ENCODE assay signal across 33 cellular contexts in the genomic region with DNA sequence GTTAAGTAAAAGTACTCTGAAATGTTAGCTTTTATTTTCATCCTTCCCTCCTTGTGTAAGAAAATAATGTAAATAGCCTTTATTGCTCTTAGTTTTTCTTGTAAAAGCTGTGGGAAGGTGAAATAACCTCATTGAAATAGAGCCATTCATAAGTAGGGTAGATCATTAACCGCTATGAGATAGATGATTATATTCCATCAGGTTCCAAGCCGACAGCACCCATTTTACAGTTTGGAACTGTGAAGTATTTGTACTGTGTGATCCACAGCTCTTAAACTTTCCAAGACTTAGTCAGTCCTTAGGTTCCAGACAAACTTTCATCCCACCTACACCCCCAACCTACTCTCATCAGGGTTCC.
"Had no signal": no experiment of that assay in that cellular context is flagged by ENCODE, and none has a peak within 500 bp of the region (broad histone marks: within the 10 kb centered on the region; RNA-seq: fewer than 3 reads in every experiment).

No MANE protein-coding gene starts in this region.

- H3K36me3 ChIP-seq: esophagus muscularis mucosa, gastrocnemius medialis, heart left ventricle, WERI-Rb-1 had no signal

- H3K27ac Mint-ChIP-seq: activated B cell treated with CpG ODN at 0.5 μM for 24 hours; activated CD8-positive, alpha-beta T cell treated with anti-CD3 and anti-CD28 coated beads for 36 hours; activated naive CD8-positive, alpha-beta T cell; activated T-helper 17 cell treated with anti-CD3 and anti-CD28 coated beads, Interleukin-2, amount 50 U/mL, for 72 hours; dendritic cell treated with granulocyte-macrophage colony-stimulating factor and Interleukin-4, amounts not matched to agents 40 ng/mL and 50 ng/mL, for 4 days; T-helper 17 cell; T-helper 2 cell treated with Interferon-gamma antibody and Interleukin-4, amounts not matched to agents 5 μg/mL and 100 μg/mL, for 36 hours had no signal

- H3K4me1 Mint-ChIP-seq: activated B cell treated with CpG ODN at 0.5 μM for 24 hours; activated T-helper 17 cell treated with anti-CD3 and anti-CD28 coated beads, Interleukin-2, amount 50 U/mL, for 72 hours; T-helper 17 cell had no signal

- H3K27ac ChIP-seq: body of pancreas, coronary artery, dorsolateral prefrontal cortex, esophagus muscularis mucosa, foreskin keratinocyte, gastrocnemius medialis, heart left ventricle, WERI-Rb-1 had no signal

- H3K9me3 Mint-ChIP-seq: activated T-cell treated with anti-CD3 and anti-CD28 coated beads, Interleukin-2, amount 50 U/mL, for 4 hours; dendritic cell treated with granulocyte-macrophage colony-stimulating factor and Interleukin-4, amounts not matched to agents 40 ng/mL and 50 ng/mL, for 4 days; T-helper 2 cell treated with Interferon-gamma antibody and Interleukin-4, amounts not matched to agents 5 μg/mL and 100 μg/mL, for 36 hours had no signal

- H3K9me3 ChIP-seq: body of pancreas, esophagus muscularis mucosa, gastrocnemius medialis, heart left ventricle had no signal

- H3K4me1 ChIP-seq: body of pancreas, gastrocnemius medialis, heart left ventricle had no signal

- H3K4me3 Mint-ChIP-seq: activated B cell treated with CpG ODN at 0.5 μM for 24 hours; activated CD8-positive, alpha-beta T cell treated with anti-CD3 and anti-CD28 coated beads for 36 hours; activated naive CD8-positive, alpha-beta T cell; activated T-cell treated with anti-CD3 and anti-CD28 coated beads, Interleukin-2, amount 50 U/mL, for 4 hours; activated T-helper 17 cell treated with anti-CD3 and anti-CD28 coated beads, Interleukin-2, amount 50 U/mL, for 72 hours; dendritic cell treated with granulocyte-macrophage colony-stimulating factor and Interleukin-4, amounts not matched to agents 40 ng/mL and 50 ng/mL, for 4 days; T-helper 17 cell; T-helper 2 cell treated with Interferon-gamma antibody and Interleukin-4, amounts not matched to agents 5 μg/mL and 100 μg/mL, for 36 hours had no signal

- H3K36me3 Mint-ChIP-seq: activated naive CD8-positive, alpha-beta T cell had no signal

- DNase-seq: activated B cell treated with CpG ODN at 0.5 μM for 24 hours; activated CD4-positive, alpha-beta T cell treated with anti-CD3 and anti-CD28 coated beads for 48 hours; activated CD4-positive, alpha-beta T cell treated with anti-CD3 and anti-CD28 coated beads, Interleukin-2, amount 50 U/mL, for 1 hour; activated CD4-positive, alpha-beta T cell treated with anti-CD3 and anti-CD28 coated beads, Interleukin-2, amount 50 U/mL, for 48 hours; activated CD8-positive, alpha-beta memory T cell treated with anti-CD3 and anti-CD28 coated beads for 24 hours; activated CD8-positive, alpha-beta T cell treated with anti-CD3 and anti-CD28 coated beads for 36 hours; activated effector memory CD4-positive, alpha-beta T cell treated with Interleukin-2 at 50 U/mL for 16 hours; activated gamma-delta T cell treated with Interleukin-2 at 50 U/mL for 16 hours; activated naive CD4-positive, alpha-beta T cell treated with anti-CD3 and anti-CD28 coated beads, Interleukin-2, amount 50 U/mL, for 16 hours; activated naive CD4-positive, alpha-beta T cell treated with Interleukin-2 at 50 U/mL for 16 hours; activated T-cell treated with anti-CD3 and anti-CD28 coated beads, Interleukin-2, amount 50 U/mL, for 4 hours; amniotic stem cell; anterior cingulate cortex; body of pancreas; caudate nucleus; dorsolateral prefrontal cortex; effector memory CD4-positive, alpha-beta T cell; erythroblast; foreskin keratinocyte; gastrocnemius medialis; glutamatergic neuron; heart left ventricle; T-helper 1 cell; T-helper 17 cell; T1000; WERI-Rb-1 had no signal

- H3K27me3 ChIP-seq: body of pancreas, esophagus muscularis mucosa, foreskin keratinocyte, gastrocnemius medialis had no signal

- ATAC-seq: activated CD4-positive, CD25-positive, alpha-beta regulatory T cell treated with anti-CD3 and anti-CD28 coated beads, Interleukin-2, amount 50 U/mL, for 24 hours; activated CD8-positive, alpha-beta T cell treated with anti-CD3 and anti-CD28 coated beads for 36 hours; activated T-cell treated with anti-CD3 and anti-CD28 coated beads, Interleukin-2, amount 50 U/mL, for 4 hours; activated T-helper 17 cell treated with anti-CD3 and anti-CD28 coated beads, Interleukin-2, amount 50 U/mL, for 72 hours; body of pancreas; foreskin keratinocyte; gastrocnemius medialis; heart left ventricle; T-helper 17 cell had no signal

- H3K27me3 Mint-ChIP-seq: activated B cell treated with CpG ODN at 0.5 μM for 24 hours had no signal

- H3K4me3 ChIP-seq: body of pancreas, coronary artery, dorsolateral prefrontal cortex, esophagus muscularis mucosa, gastrocnemius medialis, heart left ventricle had no signal
